ENCODE assay signal across 9 cellular contexts in genomic region chr1:154463512-154463990, GRCh38. TPM values are rescaled to one million over a fixed set of nuclear protein-coding genes. Genes with fewer than 3 reads are reported as not detected.
DNase-seq lines count a peak whose midpoint lies in the region; ATAC-seq, FAIRE-seq and TF ChIP-seq lines count a peak whose summit lies in the region.
"Had no signal": no experiment of that assay in that cellular context is flagged by ENCODE, and none has a peak within 500 bp of the region (broad histone marks: within the 10 kb centered on the region; RNA-seq: fewer than 3 reads in every experiment).

No MANE protein-coding gene starts in this region.

- peaks cover 3% of the 10 kb centered on the region for H3K27me3 Mint-ChIP-seq in activated T-helper 1 cell treated with anti-CD3 and anti-CD28 coated beads, Interleukin-12 subunit alpha, Interleukin-12 subunit beta, Interleukin-2, Interleukin-4 antibody, amounts not matched to agents 30 ng/mL and 10 ng/mL and 1 ng/mL, durations not matched to agents 14 hours and 24 hours and 36 hours (ENCODE audit: insufficient read depth)

- no peaks in the 10 kb centered on the region for H3K9me3 ChIP-seq in MG63
- no peaks in the 10 kb centered on the region for H3K9me3 ChIP-seq in kidney (ENCODE audit: control insufficient read depth in 1 of 2, low read length in 2 of 2)

- H3K36me3 ChIP-seq in MG63 (no peaks in the 10 kb centered on the region), kidney (ENCODE audit: control insufficient read depth in 1 of 2, insufficient read depth in 2 of 2, low read length in 2 of 2) (peaks cover 2 to 9% of the 10 kb centered on the region in 2 donors)

- peak overlapping the region in 1 of 2 donors; percentile 5 for H3K9ac ChIP-seq in kidney (ENCODE audit: low read length in 2 of 2)

- H3K4me3 Mint-ChIP-seq in activated T-helper 1 cell treated with anti-CD3 and anti-CD28 coated beads, Interleukin-12 subunit alpha, Interleukin-12 subunit beta, Interleukin-2, Interleukin-4 antibody, amounts not matched to agents 30 ng/mL and 10 ng/mL and 1 ng/mL, durations not matched to agents 14 hours and 24 hours and 36 hours: peak overlapping the region; percentile 58

- no peaks in the 10 kb centered on the region for H3K27me3 ChIP-seq in MG63

- TF ChIP-seq CTCF in kidney (IDR thresholded peaks at IDR 0.05; ENCODE audit: borderline replicate concordance, extremely low read depth, insufficient read depth): no peak

- peaks cover 10 to 14% of the 10 kb centered on the region in 2 donors for H3K4me1 ChIP-seq in kidney (ENCODE audit: control insufficient read depth in 1 of 2, insufficient read depth in 1 of 2, low read depth in 1 of 2, low read length in 2 of 2)

- H3K4me3 ChIP-seq in MG63 (no peak overlapping the region), kidney (ENCODE audit: low read length in 2 of 2) (no peak overlapping the region)

- H3K27ac ChIP-seq in kidney (ENCODE audit: low read depth in 2 of 2, low read length in 2 of 2): peak overlapping the region; percentile 18 to 81

- H3K4me1 Mint-ChIP-seq in activated T-helper 1 cell treated with anti-CD3 and anti-CD28 coated beads, Interleukin-12 subunit alpha, Interleukin-12 subunit beta, Interleukin-2, Interleukin-4 antibody, amounts not matched to agents 30 ng/mL and 10 ng/mL and 1 ng/mL, durations not matched to agents 14 hours and 24 hours and 36 hours (ENCODE audit: low read depth): peaks cover 65% of the 10 kb centered on the region

- peaks cover 7% of the 10 kb centered on the region for H3K36me3 Mint-ChIP-seq in activated T-helper 1 cell treated with anti-CD3 and anti-CD28 coated beads, Interleukin-12 subunit alpha, Interleukin-12 subunit beta, Interleukin-2, Interleukin-4 antibody, amounts not matched to agents 30 ng/mL and 10 ng/mL and 1 ng/mL, durations not matched to agents 14 hours and 24 hours and 36 hours (ENCODE audit: low read depth)

- H3K27ac Mint-ChIP-seq in activated T-helper 1 cell treated with anti-CD3 and anti-CD28 coated beads, Interleukin-12 subunit alpha, Interleukin-12 subunit beta, Interleukin-2, Interleukin-4 antibody, amounts not matched to agents 30 ng/mL and 10 ng/mL and 1 ng/mL, durations not matched to agents 14 hours and 24 hours and 36 hours: peak overlapping the region; percentile 81

- no peak for FAIRE-seq in kidney (lab: Jason Lieb, UNC)

- DNase-seq in MG63 (peak; percentile 63), kidney (no peak), HuH-7 (ENCODE audit: low spot score) (no peak), EL (no peak), 8988T (no peak)
- DNase-seq in activated T-helper 1 cell treated with anti-CD3 and anti-CD28 coated beads, Interleukin-12 subunit alpha, Interleukin-12 subunit beta, Interleukin-2, Interleukin-4 antibody, amounts not matched to agents 30 ng/mL and 10 ng/mL and 1 ng/mL, durations not matched to agents 14 hours and 24 hours and 36 hours (ENCODE audit: low spot score): peak; percentile 67
- peak; percentile 51 for DNase-seq in stimulated activated naive CD8-positive, alpha-beta T cell treated with anti-CD3 and anti-CD28 coated beads, Interleukin-15, Interleukin-2, amounts not matched to agents 100 U/mL and 50 U/mL, for 24 hours

- intact Hi-C loops in activated T-helper 1 cell treated with anti-CD3 and anti-CD28 coated beads, Interleukin-12 subunit alpha, Interleukin-12 subunit beta, Interleukin-2, Interleukin-4 antibody, amounts not matched to agents 30 ng/mL and 10 ng/mL and 1 ng/mL, durations not matched to agents 14 hours and 24 hours and 36 hours (cut with micrococcal nuclease): loop anchor here (1.0 to 10.0 kb wide), 4 partner anchors 24 to 279 kb away; no protein-coding TSS in a partner anchor
- intact Hi-C loops in kidney (cut with DNase I): no loop called here

- ATAC-seq in stimulated activated naive CD8-positive, alpha-beta T cell treated with anti-CD3 and anti-CD28 coated beads, Interleukin-15, Interleukin-2, amounts not matched to agents 100 U/mL and 50 U/mL, for 24 hours: peak; percentile 88
- ATAC-seq in GM19023 (IDR thresholded peaks at IDR 0.05; ENCODE audit: unreplicated experiment): no peak

- H3K9me3 Mint-ChIP-seq in activated T-helper 1 cell treated with anti-CD3 and anti-CD28 coated beads, Interleukin-12 subunit alpha, Interleukin-12 subunit beta, Interleukin-2, Interleukin-4 antibody, amounts not matched to agents 30 ng/mL and 10 ng/mL and 1 ng/mL, durations not matched to agents 14 hours and 24 hours and 36 hours: no peaks in the 10 kb centered on the region

RNA-seq across cellular contexts. Expression of gene TDRD10, which starts 38.5 kb away (rescaled TPM):
- not detected in 2 replicates for total RNA-seq in MG63 (2014; rRNA removed; shearing (Covaris generic); ENCODE audit: low replicate concordance)
- total RNA-seq in activated T-helper 1 cell treated with anti-CD3 and anti-CD28 coated beads, Interleukin-12 subunit alpha, Interleukin-12 subunit beta, Interleukin-2, Interleukin-4 antibody, amounts not matched to agents 30 ng/mL and 10 ng/mL and 1 ng/mL, durations not matched to agents 14 hours and 24 hours and 36 hours: not detected in 2 replicates
- 4.7 TPM for total RNA-seq in kidney
- 2.3 TPM for polyA plus RNA-seq in kidney (ENCODE audit: insufficient read depth, low read depth, low replicate concordance)
- total RNA-seq: T-helper 2 cell treated with Interferon-gamma antibody and Interleukin-4, amounts not matched to agents 100 ng/mL and 5 ng/mL, for 36 hours had no signal

RNA-seq across cellular contexts. Expression of gene SHE, which starts 38.7 kb away (rescaled TPM):
- total RNA-seq in MG63 (2014; rRNA removed; shearing (Covaris generic); ENCODE audit: low replicate concordance): not detected in 2 replicates
- total RNA-seq in activated T-helper 1 cell treated with anti-CD3 and anti-CD28 coated beads, Interleukin-12 subunit alpha, Interleukin-12 subunit beta, Interleukin-2, Interleukin-4 antibody, amounts not matched to agents 30 ng/mL and 10 ng/mL and 1 ng/mL, durations not matched to agents 14 hours and 24 hours and 36 hours: not detected in 2 replicates
- total RNA-seq in kidney: 18.1 TPM
- 7.6 TPM for polyA plus RNA-seq in kidney (ENCODE audit: insufficient read depth, low read depth, low replicate concordance)
- total RNA-seq: T-helper 2 cell treated with Interferon-gamma antibody and Interleukin-4, amounts not matched to agents 100 ng/mL and 5 ng/mL, for 36 hours had no signal

RNA-seq across cellular contexts. Expression of gene IL6R, which starts 58.4 kb away (rescaled TPM):
- total RNA-seq in MG63 (2014; rRNA removed; shearing (Covaris generic); ENCODE audit: low replicate concordance): 6.0 and 10.0 TPM in 2 replicates
- 4.9 and 5.0 TPM in 2 replicates for total RNA-seq in activated T-helper 1 cell treated with anti-CD3 and anti-CD28 coated beads, Interleukin-12 subunit alpha, Interleukin-12 subunit beta, Interleukin-2, Interleukin-4 antibody, amounts not matched to agents 30 ng/mL and 10 ng/mL and 1 ng/mL, durations not matched to agents 14 hours and 24 hours and 36 hours
- total RNA-seq in kidney: 33.0 TPM
- 6.2 TPM for polyA plus RNA-seq in kidney (ENCODE audit: insufficient read depth, low read depth, low replicate concordance)

Comparison
In these comparisons a context has a peak if more than half of its experiments do, and no peak if none do; other contexts are left out.
1. DNase-seq: peak in MG63 (single experiment), activated T-helper 1 cell treated with anti-CD3 and anti-CD28 coated beads, Interleukin-12 subunit alpha, Interleukin-12 subunit beta, Interleukin-2, Interleukin-4 antibody, amounts not matched to agents 30 ng/mL and 10 ng/mL and 1 ng/mL, durations not matched to agents 14 hours and 24 hours and 36 hours (single experiment) and stimulated activated naive CD8-positive, alpha-beta T cell treated with anti-CD3 and anti-CD28 coated beads, Interleukin-15, Interleukin-2, amounts not matched to agents 100 U/mL and 50 U/mL, for 24 hours (single experiment); none in kidney (single experiment), HuH-7 (single experiment), EL (single experiment) and 8988T (single experiment).
2. RNA of gene SHE, which starts 38.7 kb away (total RNA-seq): 18.1 TPM in kidney (single experiment); not detected in MG63 and not detected in activated T-helper 1 cell treated with anti-CD3 and anti-CD28 coated beads, Interleukin-12 subunit alpha, Interleukin-12 subunit beta, Interleukin-2, Interleukin-4 antibody, amounts not matched to agents 30 ng/mL and 10 ng/mL and 1 ng/mL, durations not matched to agents 14 hours and 24 hours and 36 hours; every median in the first group is over 10 times any median in the second.